In genomic region chr19:54411033-54411432, GRCh38 we compare ENCODE assay signal across 1 cellular context.
TF ChIP-seq lines count a peak whose summit lies in the region.

No MANE protein-coding gene starts in this region.

TF ChIP-seq in H1, 55 proteins besides CTCF, POLR2A, EP300 and RAD21:
- no peak for TF ChIP-seq BRCA1 (IDR thresholded peaks at IDR 0.05; ENCODE audit: low read depth, low read length)
- no peak for TF ChIP-seq TCF12 (IDR thresholded peaks at IDR 0.05; ENCODE audit: low read depth, low read length)
- TF ChIP-seq ATF2 (IDR thresholded peaks at IDR 0.05; ENCODE audit: low read length) = no peak
- no peak for TF ChIP-seq GTF2F1 (IDR thresholded peaks at IDR 0.05; ENCODE audit: borderline replicate concordance, low read depth, low read length)
